ENCODE assay signal across 9 cellular contexts in the genomic region with DNA sequence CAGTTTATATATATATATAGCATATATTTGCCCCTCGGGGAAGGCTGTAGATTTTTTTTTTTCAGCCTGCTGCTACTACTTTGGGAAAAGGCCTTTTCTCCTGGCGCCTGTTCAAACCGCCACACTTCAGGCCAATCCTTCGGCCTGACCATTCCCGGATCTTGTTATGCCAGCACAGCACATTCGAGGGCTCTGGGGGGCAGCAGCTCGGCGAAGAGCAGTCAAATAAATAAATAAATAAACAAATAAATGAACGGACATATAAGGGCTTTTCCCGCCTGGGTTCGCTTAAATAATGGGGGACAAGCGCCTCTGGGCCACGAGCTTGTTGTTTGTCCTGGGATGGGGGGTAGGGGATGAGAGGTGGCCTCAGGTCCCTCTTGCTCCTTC. TPM values are rescaled to one million over a fixed set of nuclear protein-coding genes. Genes with fewer than 3 reads are reported as not detected.
DNase-seq lines count a peak whose midpoint lies in the region; ATAC-seq, FAIRE-seq and TF ChIP-seq lines count a peak whose summit lies in the region.
"Had no signal": no experiment of that assay in that cellular context is flagged by ENCODE, and none has a peak within 500 bp of the region (broad histone marks: within the 10 kb centered on the region; RNA-seq: fewer than 3 reads in every experiment).

No MANE protein-coding gene starts in this region.

- H3F3A ChIP-seq in DOHH2 (ENCODE audit: control insufficient read depth, insufficient read depth) (no peaks in the 10 kb centered on the region), Loucy (ENCODE audit: low read depth) (no peaks in the 10 kb centered on the region)

- peak overlapping the region; percentile 67 for H3K9ac ChIP-seq in Loucy (ENCODE audit: low read depth, low read length, poor library complexity, severe bottlenecking)
- peak overlapping the region; percentile 33 for H3K9ac ChIP-seq in endothelial cell of umbilical vein (replicated peaks; ENCODE audit: extremely low read depth, insufficient read depth, low read length)

- peak overlapping the region; percentile 61 for H3K4me3 ChIP-seq in DOHH2 (ENCODE audit: low read length)
- H3K4me3 ChIP-seq in Loucy (ENCODE audit: low read length, poor library complexity, severe bottlenecking): peak overlapping the region; percentile 76
- peak overlapping the region in 1 of 3 experiments; percentile 51 for H3K4me3 ChIP-seq in endothelial cell of umbilical vein (replicated peaks in 1 of 3; ENCODE audit: insufficient read depth in 1 of 3, low read depth in 1 of 3, low read length in 3 of 3)

- H3K9me3 ChIP-seq in DOHH2 (ENCODE audit: control insufficient read depth, insufficient read depth, low read length) (no peaks in the 10 kb centered on the region), Loucy (ENCODE audit: insufficient read depth, low read depth, low read length) (no peaks in the 10 kb centered on the region), endothelial cell of umbilical vein (replicated peaks; ENCODE audit: control insufficient read depth, insufficient read depth, low read length) (no peaks in the 10 kb centered on the region)

- no peaks in the 10 kb centered on the region for H3K36me3 Mint-ChIP-seq in progenitor cell of endocrine pancreas (ENCODE audit: insufficient read depth)

- ATAC-seq in GM18498 (IDR thresholded peaks at IDR 0.05; ENCODE audit: unreplicated experiment): no peak

- H3K4me2 ChIP-seq in DOHH2 (ENCODE audit: low read length): peak overlapping the region; percentile 62
- H3K4me2 ChIP-seq in Loucy (ENCODE audit: low read depth, low read length, poor library complexity, severe bottlenecking): peak overlapping the region; percentile 81
- H3K4me2 ChIP-seq in endothelial cell of umbilical vein (ENCODE audit: insufficient read depth, low read length): peak overlapping the region; percentile 60

- CTCF ChIA-PET in endothelial cell of umbilical vein (lab: Charles Lee): interaction anchor here (0.6 to 9.3 kb wide), 43 partner anchors 11 to 1173 kb away, joined by 3 to 338 read pairs (median 5); a partner anchor contains a TSS

- H3K79me2 ChIP-seq in DOHH2 (ENCODE audit: control insufficient read depth, low read length) (no peaks in the 10 kb centered on the region), Loucy (ENCODE audit: insufficient read depth, low read length) (no peaks in the 10 kb centered on the region), endothelial cell of umbilical vein (ENCODE audit: control insufficient read depth, insufficient read depth, low read length) (peaks cover 71% of the 10 kb centered on the region)

- H3K4me1 ChIP-seq in DOHH2 (ENCODE audit: control insufficient read depth, low read length) (peaks cover 3% of the 10 kb centered on the region; the same call in 1 of the 2 replicates), Loucy (ENCODE audit: insufficient read depth, low read length, poor library complexity, severe bottlenecking) (peaks cover 12% of the 10 kb centered on the region), endothelial cell of umbilical vein (ENCODE audit: control insufficient read depth, extremely low read depth, insufficient read depth, low read length) (peaks cover 36% of the 10 kb centered on the region)

- H3K9me3 Mint-ChIP-seq in progenitor cell of endocrine pancreas (ENCODE audit: low read depth): no peaks in the 10 kb centered on the region

- intact Hi-C loops in endothelial cell of umbilical vein (cut with micrococcal nuclease): loop anchor here (1.0 to 2.0 kb wide), 9 partner anchors 39 to 512 kb away; a partner anchor contains a TSS

- TF ChIP-seq CTCF in DOHH2 (IDR thresholded peaks at IDR 0.05; ENCODE audit: low read depth, low read length, poor library complexity, severe bottlenecking) (no peak), Loucy (conservative IDR thresholded peaks at IDR 0.05; ENCODE audit: low read length) (no peak), endothelial cell of umbilical vein (IDR thresholded peaks at IDR 0.05; ENCODE audit: extremely low read depth in 1 of 2, insufficient read depth in 1 of 2, low read depth in 1 of 2, low read length in 2 of 2) (no peak), progenitor cell of endocrine pancreas (IDR thresholded peaks at IDR 0.05; ENCODE audit: unreplicated experiment) (no peak)

- H2AFZ ChIP-seq in Loucy (ENCODE audit: low read length) (peak overlapping the region; percentile 96), endothelial cell of umbilical vein (ENCODE audit: low read depth, low read length) (no peak overlapping the region)

- no peaks in the 10 kb centered on the region for H3K9me2 ChIP-seq in DOHH2 (replicated peaks; ENCODE audit: control insufficient read depth, low read length)
- H3K9me2 ChIP-seq in Loucy (replicated peaks; ENCODE audit: low read depth, low read length): no peaks in the 10 kb centered on the region

- H3K27ac ChIP-seq in DOHH2 (ENCODE audit: low read depth, low read length) (no peak overlapping the region), endothelial cell of umbilical vein (ENCODE audit: insufficient read depth, low read depth, low read length) (peak overlapping the region; percentile 56)

- no peak for TF ChIP-seq POLR2A in endothelial cell of umbilical vein (IDR thresholded peaks at IDR 0.05; ENCODE audit: low read depth, low read length)

- DNase-seq in endothelial cell of umbilical vein (ENCODE audit: low read depth, low spot score) (peak; percentile 61), progenitor cell of endocrine pancreas (ENCODE audit: low spot score, unreplicated experiment) (no peak), NCI-H2227 treated with DMSO at 0.1 percent for 48 hours (lab: John Stamatoyannopoulos, UW) (no peak), inferior parietal cortex (ENCODE audit: extremely low spot score) (no peak)
- DNase-seq in NK-92 treated with Interleukin-12 subunit alpha and Interleukin-12 subunit beta, amount 100 ng/mL, for 24 hours (lab: John Stamatoyannopoulos, UW): no peak
- DNase-seq: NCI-H2081 treated with DMSO at 0.1 percent for 48 hours had no signal

- BruUV-seq in endothelial cell of umbilical vein (replicated peaks; lab: Mats Ljungman, UMichigan): no TSS peak

- H3K9me1 ChIP-seq in endothelial cell of umbilical vein (replicated peaks; ENCODE audit: control insufficient read depth, extremely low read depth, insufficient read depth, low read length): no peaks in the 10 kb centered on the region

- no peaks in the 10 kb centered on the region for H3K4me1 Mint-ChIP-seq in progenitor cell of endocrine pancreas (ENCODE audit: low read depth)

- FAIRE-seq in endothelial cell of umbilical vein (lab: Jason Lieb, UNC): no peak

- H3K27me3 ChIP-seq in DOHH2 (ENCODE audit: control insufficient read depth, low read length): 0 out of 2 replicates have a peak, but pooled peaks cover 2% of the 10 kb centered on the region
- no peaks in the 10 kb centered on the region for H3K27me3 ChIP-seq in Loucy (ENCODE audit: insufficient read depth, low read length, poor library complexity, severe bottlenecking)
- H3K27me3 ChIP-seq in endothelial cell of umbilical vein (ENCODE audit: control insufficient read depth in 2 of 2, insufficient read depth in 2 of 2, low read length in 2 of 2): no peaks in the 10 kb centered on the region

- H3K27ac Mint-ChIP-seq in progenitor cell of endocrine pancreas: no peak overlapping the region

- peaks cover 95% of the 10 kb centered on the region for H3K27me3 Mint-ChIP-seq in progenitor cell of endocrine pancreas

- peak overlapping the region; percentile 21 for H3K4me3 Mint-ChIP-seq in progenitor cell of endocrine pancreas (ENCODE audit: low read depth)

- POLR2A ChIA-PET in endothelial cell of umbilical vein (lab: Charles Lee): interaction anchor here (0.8 to 2.5 kb wide), 4 partner anchors 47 to 490 kb away, joined by 3 to 13 read pairs (median 3); no protein-coding TSS in a partner anchor

- dilution Hi-C loops in endothelial cell of umbilical vein (cut with MboI; ENCODE audit: extremely low pct_ligation_motif_present, low sequenced_read_pairs): loop anchor here (25.0 kb wide), 1 partner anchor 497 kb away; no protein-coding TSS in a partner anchor

- H4K20me1 ChIP-seq in DOHH2 (ENCODE audit: control insufficient read depth, insufficient read depth, low read depth, low read length) (no peaks in the 10 kb centered on the region), Loucy (ENCODE audit: insufficient read depth, low read length, poor library complexity, severe bottlenecking) (no peaks in the 10 kb centered on the region), endothelial cell of umbilical vein (replicated peaks; ENCODE audit: control insufficient read depth, extremely low read depth, insufficient read depth, low read length) (no peaks in the 10 kb centered on the region)

- H3K36me3 ChIP-seq in DOHH2 (ENCODE audit: control insufficient read depth, low read length) (no peaks in the 10 kb centered on the region), Loucy (ENCODE audit: insufficient read depth, low read length) (no peaks in the 10 kb centered on the region), endothelial cell of umbilical vein (ENCODE audit: control insufficient read depth in 2 of 2, extremely low read depth in 1 of 2, insufficient read depth in 2 of 2, low read length in 2 of 2) (no peaks in the 10 kb centered on the region)

RNA-seq across cellular contexts. Expression of a gene that starts 10.6 kb away (rescaled TPM):
- total RNA-seq in endothelial cell of umbilical vein: 14.9 and 15.6 TPM in 2 replicates
- 6.4 and 7.2 TPM in 2 replicates for polyA plus RNA-seq in endothelial cell of umbilical vein
- 7.9 and 8.0 TPM in 2 replicates for polyA plus RNA-seq in endothelial cell of umbilical vein (2011; cell fraction: cytosol; rRNA removed)
- polyA plus RNA-seq in endothelial cell of umbilical vein (2011; cell fraction: nucleus; rRNA removed): 5.3 and 7.6 TPM in 2 replicates
- 13.0 and 15.6 TPM in 2 replicates for polyA plus RNA-seq in endothelial cell of umbilical vein (2012)
- 3.2 and 4.6 TPM in 2 replicates for polyA minus RNA-seq in endothelial cell of umbilical vein
- not detected for polyA minus RNA-seq in endothelial cell of umbilical vein (2011; cell fraction: cytosol; rRNA and poly(A)+ RNA removed)
- 2.6 and 3.6 TPM in 2 replicates for polyA minus RNA-seq in endothelial cell of umbilical vein (2011; cell fraction: nucleus; rRNA and poly(A)+ RNA removed)
- total RNA-seq in progenitor cell of endocrine pancreas: not detected in 2 replicates

RNA-seq across cellular contexts. Expression of a gene that starts 11.2 kb away (rescaled TPM):
- total RNA-seq in endothelial cell of umbilical vein: 11.5 and 13.7 TPM in 2 replicates
- 7.6 TPM in 2 replicates for polyA plus RNA-seq in endothelial cell of umbilical vein
- 1.2 and 2.2 TPM in 2 replicates for polyA plus RNA-seq in endothelial cell of umbilical vein (2011; cell fraction: cytosol; rRNA removed)
- 58.7 and 63.3 TPM in 2 replicates for polyA plus RNA-seq in endothelial cell of umbilical vein (2011; cell fraction: nucleus; rRNA removed)
- 4.0 and 6.6 TPM in 2 replicates for polyA plus RNA-seq in endothelial cell of umbilical vein (2012)
- polyA minus RNA-seq in endothelial cell of umbilical vein: 2.7 and 2.9 TPM in 2 replicates
- polyA minus RNA-seq in endothelial cell of umbilical vein (2011; cell fraction: cytosol; rRNA and poly(A)+ RNA removed): not detected
- 10.7 and 10.8 TPM in 2 replicates for polyA minus RNA-seq in endothelial cell of umbilical vein (2011; cell fraction: nucleus; rRNA and poly(A)+ RNA removed)
- not detected in 2 replicates for total RNA-seq in progenitor cell of endocrine pancreas

RNA-seq across cellular contexts. Expression of a gene that starts 17.0 kb away (rescaled TPM):
- total RNA-seq in endothelial cell of umbilical vein (15.3 and 20.9 TPM in 2 replicates), progenitor cell of endocrine pancreas (not detected in 2 replicates)
- 2.9 and 3.3 TPM in 2 replicates for polyA plus RNA-seq in endothelial cell of umbilical vein
- 1.6 and 2.2 TPM in 2 replicates for polyA plus RNA-seq in endothelial cell of umbilical vein (2011; cell fraction: cytosol; rRNA removed)
- 11.1 and 12.3 TPM in 2 replicates for polyA plus RNA-seq in endothelial cell of umbilical vein (2011; cell fraction: nucleus; rRNA removed)
- 4.4 and 6.2 TPM in 2 replicates for polyA plus RNA-seq in endothelial cell of umbilical vein (2012)
- polyA minus RNA-seq in endothelial cell of umbilical vein: 4.1 and 7.1 TPM in 2 replicates
- not detected for polyA minus RNA-seq in endothelial cell of umbilical vein (2011; cell fraction: cytosol; rRNA and poly(A)+ RNA removed)
- polyA minus RNA-seq in endothelial cell of umbilical vein (2011; cell fraction: nucleus; rRNA and poly(A)+ RNA removed): 17.5 and 23.8 TPM in 2 replicates

RNA-seq across cellular contexts. Expression of a gene that starts 17.6 kb away (rescaled TPM):
- total RNA-seq in endothelial cell of umbilical vein: 3.5 and 3.9 TPM in 2 replicates
- 1.9 and 2.3 TPM in 2 replicates for polyA plus RNA-seq in endothelial cell of umbilical vein
- 1.2 and 1.9 TPM in 2 replicates for polyA plus RNA-seq in endothelial cell of umbilical vein (2011; cell fraction: cytosol; rRNA removed)
- polyA plus RNA-seq in endothelial cell of umbilical vein (2011; cell fraction: nucleus; rRNA removed): 1.0 and 1.2 TPM in 2 replicates
- polyA plus RNA-seq in endothelial cell of umbilical vein (2012): 3.6 and 4.5 TPM in 2 replicates
- polyA minus RNA-seq in endothelial cell of umbilical vein: 0.40 and 0.46 TPM in 2 replicates
- 2.0 TPM for polyA minus RNA-seq in endothelial cell of umbilical vein (2011; cell fraction: cytosol; rRNA and poly(A)+ RNA removed)
- polyA minus RNA-seq in endothelial cell of umbilical vein (2011; cell fraction: nucleus; rRNA and poly(A)+ RNA removed): 0.53 and 1.4 TPM in 2 replicates
- not detected in 2 replicates for total RNA-seq in progenitor cell of endocrine pancreas

RNA-seq across cellular contexts. Expression of a gene that starts 23.5 kb away (rescaled TPM):
- not detected in 2 replicates for total RNA-seq in endothelial cell of umbilical vein
- polyA plus RNA-seq in endothelial cell of umbilical vein: not detected in 2 replicates
- polyA plus RNA-seq in endothelial cell of umbilical vein (2011; cell fraction: cytosol; rRNA removed): not detected in 2 replicates
- polyA plus RNA-seq in endothelial cell of umbilical vein (2011; cell fraction: nucleus; rRNA removed): not detected in 2 replicates
- not detected in 2 replicates for polyA plus RNA-seq in endothelial cell of umbilical vein (2012)
- polyA minus RNA-seq in endothelial cell of umbilical vein: not detected in 2 replicates
- polyA minus RNA-seq in endothelial cell of umbilical vein (2011; cell fraction: cytosol; rRNA and poly(A)+ RNA removed): not detected
- not detected in 2 replicates for polyA minus RNA-seq in endothelial cell of umbilical vein (2011; cell fraction: nucleus; rRNA and poly(A)+ RNA removed)
- total RNA-seq in progenitor cell of endocrine pancreas: not detected in 2 replicates

Comparison
In these comparisons a context has a peak if more than half of its experiments do, and no peak if none do; other contexts are left out.
1. RNA of a gene that starts 10.6 kb away (total RNA-seq): 14.9 to 15.6 TPM in endothelial cell of umbilical vein; not detected in progenitor cell of endocrine pancreas; every median in the first group is over 10 times any median in the second.
2. RNA of a gene that starts 11.2 kb away (total RNA-seq): 11.5 to 13.7 TPM in endothelial cell of umbilical vein; not detected in progenitor cell of endocrine pancreas; every median in the first group is over 10 times any median in the second.
3. RNA of a gene that starts 17.0 kb away (total RNA-seq): 15.3 to 20.9 TPM in endothelial cell of umbilical vein; not detected in progenitor cell of endocrine pancreas; every median in the first group is over 10 times any median in the second.
4. Peak in every context shown above with its lines, with median percentiles within 50 percentile points of each other: H3K4me2 ChIP-seq.